8 cellular contexts compared by ENCODE assay signal in the genomic region with DNA sequence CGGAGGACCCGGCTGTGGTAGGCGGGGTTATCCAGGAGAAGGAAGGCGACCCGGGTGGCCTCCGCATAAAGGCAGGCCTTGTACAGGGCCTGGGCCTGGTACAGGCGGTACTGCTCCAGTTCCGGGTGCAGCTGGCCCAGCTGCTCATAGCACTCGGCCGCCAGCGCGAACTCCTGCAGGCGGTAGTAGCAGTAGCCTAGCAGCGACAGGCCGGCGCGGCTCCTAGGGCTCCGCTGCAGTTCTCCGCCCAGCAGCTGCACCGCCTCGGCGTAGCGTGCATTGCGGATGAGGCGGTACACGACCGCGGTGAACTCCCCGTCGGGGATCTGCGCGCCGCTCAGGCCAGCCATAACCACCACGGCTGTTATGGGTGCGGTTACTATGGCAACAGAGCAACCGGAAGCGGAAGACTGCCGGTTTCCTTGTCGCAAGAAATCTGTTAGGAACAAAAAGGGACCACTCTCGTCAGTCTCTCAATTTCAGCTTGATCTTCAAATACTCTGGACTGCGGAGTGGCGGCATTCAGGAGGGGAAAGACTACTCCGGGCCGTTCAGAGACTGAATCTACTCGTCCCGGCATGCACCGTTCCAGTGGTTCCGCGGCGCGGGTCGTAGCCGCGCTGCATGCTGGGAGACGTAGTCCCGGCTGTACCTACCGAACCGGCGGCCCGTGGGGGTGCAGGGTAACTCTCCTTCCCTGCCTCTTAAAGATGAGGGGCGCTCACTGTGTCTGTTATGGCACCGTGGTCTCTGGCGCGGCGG.
A peak's percentile ranks its signal among the peaks of the same experiment; 100 is the strongest.
DNase-seq lines count a peak whose midpoint lies in the region; ATAC-seq, FAIRE-seq and TF ChIP-seq lines count a peak whose summit lies in the region.

No MANE protein-coding gene starts in this region.

- peaks cover 10 to 13% of the 10 kb centered on the region in 2 donors for H3K4me1 Mint-ChIP-seq in natural killer cell treated with Interleukin-12 subunit alpha and Interleukin-12 subunit beta and Interleukin-15 and Interleukin-18, amount 100 ng/mL, for 72 hours (ENCODE audit: low read depth in 2 of 2)

- TF ChIP-seq CTCF in LNCaP clone FGC (IDR thresholded peaks at IDR 0.05; ENCODE audit: control insufficient read depth, extremely low read depth, insufficient read depth) = no peak
- TF ChIP-seq CTCF in fibroblast of the aortic adventitia (IDR thresholded peaks at IDR 0.05; ENCODE audit: insufficient read depth, low read length) = peak; percentile 7

- peak; percentile 97 for ATAC-seq in natural killer cell treated with Interleukin-12 subunit alpha and Interleukin-12 subunit beta and Interleukin-15 and Interleukin-18, amount 100 ng/mL, for 72 hours

- TF ChIP-seq POLR2A in H54 (IDR thresholded peaks at IDR 0.05; ENCODE audit: low read depth, low read length) = peak; percentile 36; the same call in 1 of the 2 replicates

- H3K27me3 Mint-ChIP-seq in natural killer cell treated with Interleukin-12 subunit alpha and Interleukin-12 subunit beta and Interleukin-15 and Interleukin-18, amount 100 ng/mL, for 72 hours = peaks cover 0 to 3% of the 10 kb centered on the region in 2 donors

- peak overlapping the region; percentile 95 to 99 for H3K27ac Mint-ChIP-seq in natural killer cell treated with Interleukin-12 subunit alpha and Interleukin-12 subunit beta and Interleukin-15 and Interleukin-18, amount 100 ng/mL, for 72 hours

- H3K9me3 Mint-ChIP-seq in natural killer cell treated with Interleukin-12 subunit alpha and Interleukin-12 subunit beta and Interleukin-15 and Interleukin-18, amount 100 ng/mL, for 72 hours = no peaks in the 10 kb centered on the region

- peak overlapping the region; percentile 98 for H3K4me3 Mint-ChIP-seq in natural killer cell treated with Interleukin-12 subunit alpha and Interleukin-12 subunit beta and Interleukin-15 and Interleukin-18, amount 100 ng/mL, for 72 hours

- peak overlapping the region; percentile 85 for H3K4me3 ChIP-seq in LNCaP clone FGC (ENCODE audit: low read depth, low read length)
- peak overlapping the region; percentile 91 for H3K4me3 ChIP-seq in fibroblast of the aortic adventitia (ENCODE audit: low read depth, low read length)

- H3K36me3 Mint-ChIP-seq in natural killer cell treated with Interleukin-12 subunit alpha and Interleukin-12 subunit beta and Interleukin-15 and Interleukin-18, amount 100 ng/mL, for 72 hours = peaks cover 4% of the 10 kb centered on the region

- FAIRE-seq in H54 (lab: Jason Lieb, UNC) = peak; percentile 74

- peak; percentile 87 for DNase-seq in EL
- peak; percentile 76 for DNase-seq in H54 (ENCODE audit: insufficient read length, low spot score)
- DNase-seq in LNCaP clone FGC (ENCODE audit: low read depth) = peak; percentile 65
- peak; percentile 93 for DNase-seq in RPMI8226
- DNase-seq in activated effector memory CD4-positive, alpha-beta T cell treated with Interleukin-2 at 50 U/mL for 16 hours = peak; percentile 84
- DNase-seq in fibroblast of the aortic adventitia (ENCODE audit: low read depth) = peak; percentile 88
- DNase-seq in natural killer cell treated with Interleukin-12 subunit alpha and Interleukin-12 subunit beta and Interleukin-15 and Interleukin-18, amount 100 ng/mL, for 72 hours (ENCODE audit: low spot score) = peak; percentile 92
- peak; percentile 89 to 97 (median 94) for DNase-seq in stimulated activated naive CD4-positive, alpha-beta T cell (lab: John Stamatoyannopoulos, UW)

Comparison
In these comparisons a context has a peak if more than half of its experiments do, and no peak if none do; other contexts are left out.
1. Peak in every context shown above with its lines: DNase-seq, ATAC-seq and H3K4me3 ChIP-seq.